Comparison of ENCODE assay signal across 32 cellular contexts in the genomic region with DNA sequence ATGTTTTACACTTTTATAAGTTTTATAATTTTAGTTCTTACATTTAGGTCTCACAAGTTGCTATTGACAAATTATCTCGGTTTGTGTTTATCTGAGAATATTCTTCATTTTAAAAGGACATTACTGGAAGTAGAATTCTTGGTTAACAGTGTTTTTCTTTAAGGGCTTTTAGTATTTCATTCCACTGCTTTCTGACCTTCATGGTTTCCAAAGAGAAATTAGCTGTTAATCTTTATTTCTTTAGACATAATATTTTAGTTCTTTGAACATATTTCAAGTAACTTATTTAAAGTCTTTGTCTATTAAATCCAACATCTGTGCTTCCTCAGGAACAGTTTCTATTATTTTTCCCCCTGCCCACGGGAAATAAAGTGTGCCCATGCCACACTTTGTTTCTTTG.
"Had no signal": no experiment of that assay in that cellular context is flagged by ENCODE, and none has a peak within 500 bp of the region (broad histone marks: within the 10 kb centered on the region; RNA-seq: fewer than 3 reads in every experiment).

No MANE protein-coding gene starts in this region.

- ATAC-seq: activated CD8-positive, alpha-beta memory T cell treated with anti-CD3 and anti-CD28 coated beads, Interleukin-2, amount 10 ng/mL, durations not matched to agents 7 days and 5 days; activated CD8-positive, alpha-beta T cell treated with anti-CD3 and anti-CD28 coated beads, Interleukin-2, amount 10 ng/mL, durations not matched to agents 7 days and 5 days; activated naive CD4-positive, alpha-beta T cell treated with anti-CD3 and anti-CD28 coated beads, Interleukin-2, amount 50 U/mL, for 72 hours; body of pancreas; esophagus mucosa; gastrocnemius medialis; heart left ventricle; T-helper 17 cell had no signal

- H3K36me3 Mint-ChIP-seq: activated naive CD4-positive, alpha-beta T cell treated with anti-CD3 and anti-CD28 coated beads, Interleukin-2, amount 10 ng/mL, durations not matched to agents 7 days and 5 days; activated naive CD8-positive, alpha-beta T cell treated with anti-CD3 and anti-CD28 coated beads, Interleukin-2, amount 10 ng/mL, durations not matched to agents 7 days and 5 days had no signal

- H3K4me3 ChIP-seq: body of pancreas, colonic mucosa, gastrocnemius medialis, heart left ventricle had no signal

- FAIRE-seq: endometrium had no signal

- H3K27me3 ChIP-seq: body of pancreas, colonic mucosa, gastrocnemius medialis, heart left ventricle had no signal

- H3K27ac ChIP-seq: body of pancreas, colonic mucosa, gastrocnemius medialis, heart left ventricle had no signal

- H3K9me3 ChIP-seq: colonic mucosa, gastrocnemius medialis had no signal

- H3K4me1 Mint-ChIP-seq: activated naive CD8-positive, alpha-beta T cell treated with anti-CD3 and anti-CD28 coated beads, Interleukin-2, amount 10 ng/mL, durations not matched to agents 7 days and 5 days; T-helper 17 cell had no signal

- H3K27me3 Mint-ChIP-seq: activated CD8-positive, alpha-beta memory T cell treated with anti-CD3 and anti-CD28 coated beads, Interleukin-2, amount 10 ng/mL, durations not matched to agents 7 days and 5 days; activated naive CD4-positive, alpha-beta T cell treated with anti-CD3 and anti-CD28 coated beads, Interleukin-2, amount 10 ng/mL, durations not matched to agents 7 days and 5 days; T-helper 17 cell had no signal

- H3K36me3 ChIP-seq: colonic mucosa, gastrocnemius medialis, heart left ventricle had no signal

- H3K27ac Mint-ChIP-seq: activated CD8-positive, alpha-beta memory T cell treated with anti-CD3 and anti-CD28 coated beads, Interleukin-2, amount 10 ng/mL, durations not matched to agents 7 days and 5 days; activated CD8-positive, alpha-beta T cell treated with anti-CD3 and anti-CD28 coated beads, Interleukin-2, amount 10 ng/mL, durations not matched to agents 7 days and 5 days; activated naive CD4-positive, alpha-beta T cell treated with anti-CD3 and anti-CD28 coated beads, Interleukin-2, amount 10 ng/mL, durations not matched to agents 7 days and 5 days; activated naive CD8-positive, alpha-beta T cell treated with anti-CD3 and anti-CD28 coated beads, Interleukin-2, amount 10 ng/mL, durations not matched to agents 7 days and 5 days; activated T-helper 1 cell treated with anti-CD3 and anti-CD28 coated beads, Interleukin-12 subunit alpha, Interleukin-12 subunit beta, Interleukin-2, Interleukin-4 antibody, amounts not matched to agents 30 ng/mL and 10 ng/mL and 1 ng/mL, durations not matched to agents 14 hours and 24 hours and 36 hours; activated T-helper 2 cell treated with anti-CD3 and anti-CD28 coated beads, Interferon-gamma antibody, Interleukin-2, Interleukin-4, amounts not matched to agents 10 μg/mL and 5 μg/mL and 100 μg/mL, durations not matched to agents 14 hours and 24 hours and 36 hours; T-helper 17 cell; T-helper 2 cell treated with Interferon-gamma antibody and Interleukin-4, amounts not matched to agents 5 μg/mL and 100 μg/mL, for 36 hours had no signal

- H3K4me1 ChIP-seq: body of pancreas, colonic mucosa, gastrocnemius medialis, heart left ventricle had no signal

- DNase-seq: activated CD4-positive, alpha-beta T cell treated with anti-CD3 and anti-CD28 coated beads for 1 hour; activated CD4-positive, alpha-beta T cell treated with anti-CD3 and anti-CD28 coated beads for 4 hours; activated CD4-positive, alpha-beta T cell treated with anti-CD3 and anti-CD28 coated beads, Interleukin-2, amount 50 U/mL, for 1 hour; activated CD4-positive, alpha-beta T cell treated with anti-CD3 and anti-CD28 coated beads, Interleukin-2, amount 50 U/mL, for 48 hours; activated CD8-positive, alpha-beta memory T cell treated with anti-CD3 and anti-CD28 coated beads, Interleukin-2, amount 10 ng/mL, durations not matched to agents 7 days and 5 days; activated CD8-positive, alpha-beta memory T cell treated with anti-CD3 and anti-CD28 coated beads, Interleukin-2, amount 50 U/mL, for 4 hours; activated CD8-positive, alpha-beta T cell treated with anti-CD3 and anti-CD28 coated beads, Interleukin-2, amount 10 ng/mL, durations not matched to agents 7 days and 5 days; activated effector memory CD4-positive, alpha-beta T cell treated with anti-CD3 and anti-CD28 coated beads, Interleukin-2, amount 50 U/mL, for 16 hours; activated naive CD4-positive, alpha-beta T cell; activated naive CD4-positive, alpha-beta T cell treated with anti-CD3 and anti-CD28 coated beads, Interleukin-2, amount 10 ng/mL, durations not matched to agents 7 days and 5 days; activated naive CD8-positive, alpha-beta T cell treated with anti-CD3 and anti-CD28 coated beads, Interleukin-2, amount 10 ng/mL, durations not matched to agents 7 days and 5 days; activated T-cell treated with anti-CD3 and anti-CD28 coated beads, Interleukin-2, amount 50 U/mL, for 1 hour; activated T-cell treated with anti-CD3 and anti-CD28 coated beads, Interleukin-2, amount 50 U/mL, for 48 hours; amygdala; aorta; body of pancreas; caudate nucleus; colonic mucosa; effector CD8-positive, alpha-beta T cell; foreskin fibroblast; gastrocnemius medialis; glutamatergic neuron; heart left ventricle; T-helper 1 cell; T-helper 17 cell; T1000 had no signal

- H3K4me3 Mint-ChIP-seq: activated CD8-positive, alpha-beta memory T cell treated with anti-CD3 and anti-CD28 coated beads, Interleukin-2, amount 10 ng/mL, durations not matched to agents 7 days and 5 days; activated CD8-positive, alpha-beta T cell treated with anti-CD3 and anti-CD28 coated beads, Interleukin-2, amount 10 ng/mL, durations not matched to agents 7 days and 5 days; activated naive CD4-positive, alpha-beta T cell treated with anti-CD3 and anti-CD28 coated beads, Interleukin-2, amount 10 ng/mL, durations not matched to agents 7 days and 5 days; activated naive CD8-positive, alpha-beta T cell treated with anti-CD3 and anti-CD28 coated beads, Interleukin-2, amount 10 ng/mL, durations not matched to agents 7 days and 5 days; activated T-helper 1 cell treated with anti-CD3 and anti-CD28 coated beads, Interleukin-12 subunit alpha, Interleukin-12 subunit beta, Interleukin-2, Interleukin-4 antibody, amounts not matched to agents 30 ng/mL and 10 ng/mL and 1 ng/mL, durations not matched to agents 14 hours and 24 hours and 36 hours; T-helper 17 cell; T-helper 2 cell treated with Interferon-gamma antibody and Interleukin-4, amounts not matched to agents 5 μg/mL and 100 μg/mL, for 36 hours had no signal
